ENCODE assay signal across 32 cellular contexts in the genomic region with DNA sequence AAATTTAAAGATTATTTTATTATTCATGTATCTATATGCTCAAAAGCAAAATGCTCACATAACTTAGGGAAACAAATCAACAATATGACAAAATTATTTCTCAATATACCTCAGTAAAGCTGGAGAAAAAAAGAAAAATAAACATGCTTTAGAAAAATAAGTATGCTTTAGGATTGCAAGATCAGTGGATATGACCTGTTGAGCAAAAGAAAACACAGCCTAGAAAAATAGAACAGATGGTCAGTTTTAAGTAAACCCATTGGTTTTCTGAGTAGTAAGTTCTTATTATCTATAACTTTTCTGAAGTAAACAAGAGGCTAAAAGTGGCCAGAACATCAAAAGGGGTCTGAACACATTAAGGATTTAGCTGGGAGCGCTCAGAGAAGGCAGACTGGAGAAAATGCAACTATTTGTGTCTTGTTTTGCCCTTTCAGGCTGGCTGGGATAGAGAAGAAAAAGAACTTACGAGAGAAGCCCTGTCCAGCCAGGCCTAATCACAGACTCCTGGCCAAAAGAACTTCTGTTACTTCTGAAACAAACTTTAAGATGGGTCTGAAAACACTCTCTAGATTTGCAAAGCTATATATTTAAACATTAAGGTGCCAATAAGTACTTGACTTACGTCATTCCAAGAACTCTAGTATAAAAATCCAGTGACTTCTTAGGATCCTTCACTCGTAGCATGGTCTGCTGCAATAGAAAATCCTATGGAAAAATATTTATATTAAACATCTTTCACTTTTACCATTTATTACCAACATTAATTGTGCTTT. TPM values are rescaled to one million over a fixed set of nuclear protein-coding genes. Genes with fewer than 3 reads are reported as not detected.
DNase-seq lines count a peak whose midpoint lies in the region; ATAC-seq and TF ChIP-seq lines count a peak whose summit lies in the region.
"Had no signal": no experiment of that assay in that cellular context is flagged by ENCODE, and none has a peak within 500 bp of the region (broad histone marks: within the 10 kb centered on the region; RNA-seq: fewer than 3 reads in every experiment).

No MANE protein-coding gene starts in this region.

- TF ChIP-seq POLR2A in vagina (IDR thresholded peaks at IDR 0.05), result no peak

- H3K18ac ChIP-seq in mesenchymal stem cell (ENCODE audit: low read depth in 1 of 2, low read length in 2 of 2), result no peak overlapping the region

- no peak overlapping the region for H2BK15ac ChIP-seq in mesenchymal stem cell (ENCODE audit: low read depth, poor library complexity, severe bottlenecking)

- ATAC-seq in HG03565 (IDR thresholded peaks at IDR 0.05; ENCODE audit: unreplicated experiment) (no peak), aorta (ENCODE audit: low FRiP score) (no peak)
- ATAC-seq: activated naive CD4-positive, alpha-beta T cell treated with anti-CD3 and anti-CD28 coated beads, Interleukin-2, amount 50 U/mL, for 72 hours; activated T-helper 17 cell treated with anti-CD3 and anti-CD28 coated beads, Interleukin-2, amount 50 U/mL, for 72 hours; esophagus mucosa; foreskin keratinocyte; natural killer cell treated with Interleukin-12 subunit alpha and Interleukin-12 subunit beta and Interleukin-15 and Interleukin-18, amount 100 ng/mL, for 72 hours; stimulated activated naive CD8-positive, alpha-beta T cell treated with anti-CD3 and anti-CD28 coated beads, Interleukin-15, Interleukin-2, amounts not matched to agents 100 U/mL and 50 U/mL, for 24 hours had no signal

- peak overlapping the region; percentile 4 for H2BK120ac ChIP-seq in mesenchymal stem cell (ENCODE audit: low read depth, low read length)

- intact Hi-C loops in dorsolateral prefrontal cortex (cut with DNase I), result no loop called here
- intact Hi-C loops in aorta (cut with DNase I), result no loop called here
- intact Hi-C loops in vagina (cut with DNase I), result no loop called here

- no peak overlapping the region for H3K4ac ChIP-seq in mesenchymal stem cell (ENCODE audit: low read depth in 1 of 2, low read length in 2 of 2)

- no peak for TF ChIP-seq CTCF in 22Rv1 (IDR thresholded peaks at IDR 0.05)
- no peak for TF ChIP-seq CTCF in HEK293 (tag by site-specific recombination; IDR thresholded peaks at IDR 0.05)
- TF ChIP-seq CTCF in dorsolateral prefrontal cortex (IDR thresholded peaks at IDR 0.05 in 54 of 56, conservative IDR thresholded peaks at IDR 0.05 in 2 of 56; ENCODE audit: low read depth in 1 of 56, partially characterized antibody in 56 of 56), result no peak
- no peak for TF ChIP-seq CTCF in vagina (IDR thresholded peaks at IDR 0.05)

- no peak overlapping the region for H3K9ac ChIP-seq in mesenchymal stem cell (ENCODE audit: low read length)
- H3K9ac ChIP-seq: BLaER1 had no signal

- H3K23ac ChIP-seq in mesenchymal stem cell (ENCODE audit: low read length in 2 of 2), result no peak overlapping the region

- no peak overlapping the region for H3K14ac ChIP-seq in mesenchymal stem cell (ENCODE audit: low read length in 2 of 2)

- no peak overlapping the region for H2BK12ac ChIP-seq in mesenchymal stem cell (ENCODE audit: low read length in 2 of 2)

- no peak overlapping the region for H3K4me2 ChIP-seq in mesenchymal stem cell (ENCODE audit: low read length, poor library complexity, severe bottlenecking)
- H3K4me2 ChIP-seq: BLaER1 had no signal

- no peak overlapping the region for H4K91ac ChIP-seq in mesenchymal stem cell (ENCODE audit: low read length)

- CTCF ChIA-PET in HEK293 (lab: Yijun Ruan, JAX), result interaction anchor here (0.6 to 0.9 kb wide), 4 partner anchors 247 to 981 kb away, joined by 3 to 6 read pairs (median 3); no protein-coding TSS in a partner anchor

- H3K27me3 ChIP-seq in dorsolateral prefrontal cortex, result no peaks in the 10 kb centered on the region
- no peaks in the 10 kb centered on the region for H3K27me3 ChIP-seq in mesenchymal stem cell (ENCODE audit: control insufficient read depth in 1 of 2, insufficient read depth in 1 of 2, low read length in 2 of 2)
- no peaks in the 10 kb centered on the region for H3K27me3 ChIP-seq in aorta (ENCODE audit: control insufficient read depth in 1 of 2, insufficient read depth in 2 of 2, low read length in 1 of 2)
- no peaks in the 10 kb centered on the region for H3K27me3 ChIP-seq in vagina
- H3K27me3 ChIP-seq: BLaER1, cardiac muscle cell, foreskin keratinocyte, heart left ventricle, testis had no signal

- DNase-seq in dorsolateral prefrontal cortex (no peak), mesenchymal stem cell (no peak), NCI-H146 treated with DMSO at 0.1 percent for 48 hours (lab: John Stamatoyannopoulos, UW; ENCODE audit: unreplicated experiment) (no peak), aorta (no peak), vagina (ENCODE audit: extremely low spot score in 2 of 2) (no peak)
- DNase-seq: anterior cingulate cortex; dermis blood vessel endothelial cell; foreskin keratinocyte; H7; NCI-H1417 treated with DMSO at 0.1 percent for 48 hours; NCI-H2081 treated with DMSO at 0.1 percent for 48 hours; NCI-H2227 treated with DMSO at 0.1 percent for 48 hours; NCI-H526; NK-92 treated with Interleukin-12 subunit alpha and Interleukin-12 subunit beta, amount 100 ng/mL, for 24 hours; SHP77 treated with DMSO at 0.1 percent for 48 hours; stimulated activated naive CD8-positive, alpha-beta T cell treated with anti-CD3 and anti-CD28 coated beads, Interleukin-15, Interleukin-2, amounts not matched to agents 100 U/mL and 50 U/mL, for 24 hours had no signal

- H2AFZ ChIP-seq in mesenchymal stem cell (ENCODE audit: low read depth, low read length), result no peak overlapping the region

- no peak overlapping the region for H2AK5ac ChIP-seq in mesenchymal stem cell (ENCODE audit: low read length, severe bottlenecking)

- 0 out of 2 replicates have a peak overlapping the region, but pooled peaks have one; percentile 7 for H3K27ac ChIP-seq in 22Rv1
- no peak overlapping the region for H3K27ac ChIP-seq in HEK293 (ENCODE audit: extremely low read depth, low read depth, low read length)
- peak overlapping the region in 41 of 59 donors; percentile 2 to 67 (median 28) for H3K27ac ChIP-seq in dorsolateral prefrontal cortex
- H3K27ac ChIP-seq in mesenchymal stem cell (ENCODE audit: low read length, poor library complexity, severe bottlenecking), result no peak overlapping the region
- H3K27ac ChIP-seq in aorta (ENCODE audit: low read depth in 1 of 2, low read length in 2 of 2), result no peak overlapping the region
- H3K27ac ChIP-seq in vagina, result no peak overlapping the region
- H3K27ac ChIP-seq: BLaER1, cardiac muscle cell, foreskin keratinocyte, HL-60, skin epidermis, testis had no signal

- 99% methylated on average over 4 of the region's 4 CpGs for WGBS in mesenchymal stem cell
- WGBS in aorta, 2 donors, result 54 to 63% methylated on average over 4 of the region's 4 CpGs

- H3K4me1 ChIP-seq in HEK293 (ENCODE audit: control insufficient read depth, insufficient read depth, low read length) (0 out of 2 replicates have a peak, but pooled peaks cover 5% of the 10 kb centered on the region), mesenchymal stem cell (ENCODE audit: control insufficient read depth, insufficient read depth, low read depth, low read length) (peaks cover 2% of the 10 kb centered on the region), aorta (ENCODE audit: control insufficient read depth in 1 of 2, insufficient read depth in 2 of 2, low read length in 2 of 2) (no peaks in the 10 kb centered on the region), vagina (peaks cover 17% of the 10 kb centered on the region)
- H3K4me1 ChIP-seq: foreskin keratinocyte had no signal

- H3K79me1 ChIP-seq in mesenchymal stem cell (replicated peaks; ENCODE audit: low read length, poor library complexity, severe bottlenecking), result peaks cover 18% of the 10 kb centered on the region

- no peak overlapping the region for H4K8ac ChIP-seq in mesenchymal stem cell (ENCODE audit: low read length)

- POLR2A ChIA-PET in HEK293 (lab: Yijun Ruan, JAX), result no interaction called here

- H3K36me3 ChIP-seq in HEK293 (ENCODE audit: control insufficient read depth in 2 of 2, insufficient read depth in 1 of 2, low read length in 2 of 2), result peaks cover 48 to 65% of the 10 kb centered on the region in 2 experiments
- peaks cover 3 to 37% of the 10 kb centered on the region in 2 experiments for H3K36me3 ChIP-seq in mesenchymal stem cell (ENCODE audit: control insufficient read depth in 1 of 2, insufficient read depth in 2 of 2, low read depth in 1 of 2, low read length in 2 of 2)
- H3K36me3 ChIP-seq in aorta (ENCODE audit: control insufficient read depth in 1 of 2, insufficient read depth in 2 of 2, low read length in 1 of 2), result peaks cover 0 to 2% of the 10 kb centered on the region in 2 donors
- peaks cover 0 to 24% of the 10 kb centered on the region in 2 donors for H3K36me3 ChIP-seq in vagina

- H3K9me3 ChIP-seq in HEK293 (ENCODE audit: control insufficient read depth, insufficient read depth, low read depth, low read length) (no peaks in the 10 kb centered on the region), mesenchymal stem cell (ENCODE audit: control insufficient read depth, low read length) (no peaks in the 10 kb centered on the region), aorta (ENCODE audit: control insufficient read depth, low read length) (no peaks in the 10 kb centered on the region), vagina (no peaks in the 10 kb centered on the region)
- H3K9me3 ChIP-seq: BLaER1, heart left ventricle, testis had no signal

- H2BK5ac ChIP-seq in mesenchymal stem cell (ENCODE audit: low read depth, low read length, poor library complexity, severe bottlenecking), result no peak overlapping the region

- no peak overlapping the region for H3K4me3 ChIP-seq in HEK293 (ENCODE audit: low read depth, low read length)
- H3K4me3 ChIP-seq in dorsolateral prefrontal cortex, result no peak overlapping the region
- H3K4me3 ChIP-seq in mesenchymal stem cell (ENCODE audit: insufficient read depth in 1 of 2, low read depth in 1 of 2, low read length in 2 of 2), result no peak overlapping the region
- H3K4me3 ChIP-seq in aorta (ENCODE audit: low read length in 2 of 2), result no peak overlapping the region
- no peak overlapping the region for H3K4me3 ChIP-seq in vagina
- H3K4me3 ChIP-seq: BLaER1, cardiac muscle cell, heart left ventricle, skin epidermis, testis had no signal

TF ChIP-seq in HEK293, 187 proteins besides CTCF, POLR2A, EP300 and RAD21 (continues in another document):
- TF ChIP-seq ZNF585B (tag by site-specific recombination; IDR thresholded peaks at IDR 0.05), result no peak

RNA-seq across cellular contexts. Expression of a gene that starts 16.5 kb away (rescaled TPM):
- total RNA-seq in dorsolateral prefrontal cortex (100 to 1,000 TPM in 2 of 120 experiments, 10 to 100 TPM in 118; 49.0 to 105 (median 77.9) TPM), aorta (10 to 100 TPM; 43.1 to 49.4 TPM), vagina (59.7 TPM)
- 131 TPM for polyA plus RNA-seq in mesenchymal stem cell (2013, experiment 1 of 2)
- polyA plus RNA-seq in mesenchymal stem cell (2013, experiment 2 of 2), result 136 TPM
- polyA plus RNA-seq in aorta, result 10 to 100 TPM; 53.4 to 94.3 TPM

RNA-seq across cellular contexts. Expression of a gene that starts 28.7 kb away (rescaled TPM):
- total RNA-seq in dorsolateral prefrontal cortex, result 1 to 10 TPM in 2 of 120 experiments, under 1 TPM in 111, not detected in 7; 0.03 to 2.3 (median 0.13) TPM
- not detected for polyA plus RNA-seq in mesenchymal stem cell (2013, experiment 1 of 2)
- not detected for polyA plus RNA-seq in mesenchymal stem cell (2013, experiment 2 of 2)
- total RNA-seq in aorta, result under 1 TPM; 0.03 TPM
- under 1 TPM in 1 of 2 donors, not detected in 1; under 0.01 TPM for polyA plus RNA-seq in aorta
- total RNA-seq in vagina, result not detected
- total RNA-seq: cardiac muscle cell, kidney epithelial cell, lung microvascular endothelial cell, omental fat pad had no signal
- polyA plus RNA-seq: cardiac muscle cell, foreskin keratinocyte, heart left ventricle had no signal

RNA-seq across cellular contexts. Expression of a gene that starts 46.7 kb away (rescaled TPM):
- total RNA-seq in dorsolateral prefrontal cortex (100 to 1,000 TPM in 1 of 120 experiments, 10 to 100 TPM in 119; 34.8 to 100 (median 67.6) TPM), aorta (10 to 100 TPM; 22.3 to 23.6 TPM), vagina (24.1 TPM)
- polyA plus RNA-seq in mesenchymal stem cell (2013, experiment 1 of 2), result 4.2 TPM
- 4.4 TPM for polyA plus RNA-seq in mesenchymal stem cell (2013, experiment 2 of 2)
- polyA plus RNA-seq in aorta, result 1 to 10 TPM; 1.5 to 2.4 TPM

Comparison
In these comparisons a context has a peak if more than half of its experiments do, and no peak if none do; other contexts are left out.
1. H3K27ac ChIP-seq: peak in 22Rv1 (single experiment) and dorsolateral prefrontal cortex (41 of 59); none in HEK293 (single experiment), mesenchymal stem cell (single experiment), aorta (0 of 2) and vagina (single experiment).